Comparison of ENCODE assay signal across 8 cellular contexts in genomic region chr4:1869530-1870327, GRCh38. TPM values are rescaled to one million over a fixed set of nuclear protein-coding genes. Genes with fewer than 3 reads are reported as not detected.
DNase-seq lines count a peak whose midpoint lies in the region; ATAC-seq lines count a peak whose summit lies in the region.

No MANE protein-coding gene starts in this region.

- no peak overlapping the region for H3K4ac ChIP-seq in trophoblast cell (ENCODE audit: low read depth, low read length)

- H2AK5ac ChIP-seq in trophoblast cell (ENCODE audit: low read length) = no peak overlapping the region

- no peaks in the 10 kb centered on the region for H3K9me3 ChIP-seq in CD4-positive, CD25-positive, alpha-beta regulatory T cell (ENCODE audit: control insufficient read depth in 2 of 2, low read length in 2 of 2)
- peaks cover 2% of the 10 kb centered on the region for H3K9me3 ChIP-seq in trophoblast cell (ENCODE audit: insufficient read depth, low read depth, low read length)

- peak overlapping the region; percentile 96 for H3K27ac ChIP-seq in CD4-positive, CD25-positive, alpha-beta regulatory T cell (ENCODE audit: insufficient read depth, low read length, poor library complexity, severe bottlenecking)
- H3K27ac ChIP-seq in epithelial cell of prostate = peak overlapping the region; percentile 88
- peak overlapping the region; percentile 45 for H3K27ac ChIP-seq in trophoblast cell (ENCODE audit: low read depth, low read length)

- ATAC-seq in CD4-positive, CD25-positive, alpha-beta regulatory T cell (ENCODE audit: low read depth in 2 of 2) = no peak
- ATAC-seq in GM21515 (IDR thresholded peaks at IDR 0.05; ENCODE audit: unreplicated experiment) = peak; percentile 2

- H2BK12ac ChIP-seq in trophoblast cell (ENCODE audit: low read length) = no peak overlapping the region

- peaks cover 8% of the 10 kb centered on the region for H3K79me2 ChIP-seq in trophoblast cell (ENCODE audit: control insufficient read depth, insufficient read depth, low read length, poor library complexity)

- peak overlapping the region; percentile 73 for H3K9ac ChIP-seq in trophoblast cell (ENCODE audit: low read length)

- peaks cover 20 to 35% (median 27%) of the 10 kb centered on the region in 4 donors for H3K4me1 Mint-ChIP-seq in CD4-positive, CD25-positive, alpha-beta regulatory T cell

- H3K14ac ChIP-seq in trophoblast cell (ENCODE audit: low read length) = peak overlapping the region; percentile 21

- no peak overlapping the region for H3K18ac ChIP-seq in trophoblast cell (ENCODE audit: low read length)

- H3K4me2 ChIP-seq in trophoblast cell (ENCODE audit: low read length) = peak overlapping the region; percentile 65

- H2BK5ac ChIP-seq in trophoblast cell (ENCODE audit: low read depth, low read length, poor library complexity) = no peak overlapping the region

- H2AFZ ChIP-seq in trophoblast cell (ENCODE audit: insufficient read depth, low read length, poor library complexity) = peak overlapping the region; percentile 1

- peak overlapping the region; percentile 88 to 95 (median 90) for H3K4me3 Mint-ChIP-seq in CD4-positive, CD25-positive, alpha-beta regulatory T cell

- H3K27me3 ChIP-seq in CD4-positive, CD25-positive, alpha-beta regulatory T cell (ENCODE audit: control insufficient read depth, insufficient read depth, low read length) = no peaks in the 10 kb centered on the region
- H3K27me3 ChIP-seq in trophoblast cell (ENCODE audit: insufficient read depth, low read length) = no peaks in the 10 kb centered on the region

- no peak overlapping the region for H3K23ac ChIP-seq in trophoblast cell (ENCODE audit: low read length)

- H4K12ac ChIP-seq in trophoblast cell (ENCODE audit: low read depth, low read length) = peak overlapping the region; percentile 19

- WGBS in trophoblast cell (ENCODE audit: extremely low coverage, insufficient coverage, insufficient read length) = no CpG with 5 or more reads among the region's 19 CpGs

- peak overlapping the region; percentile 57 for H4K8ac ChIP-seq in trophoblast cell (ENCODE audit: low read depth, low read length)

- no peaks in the 10 kb centered on the region for H3K36me3 Mint-ChIP-seq in CD4-positive, CD25-positive, alpha-beta regulatory T cell

- H3K4me3 ChIP-seq in CD4-positive, CD25-positive, alpha-beta regulatory T cell (ENCODE audit: low read depth, low read length) = peak overlapping the region; percentile 47
- H3K4me3 ChIP-seq in trophoblast cell (ENCODE audit: low read depth, low read length) = peak overlapping the region; percentile 69

- no peak overlapping the region for H2BK120ac ChIP-seq in trophoblast cell (ENCODE audit: insufficient read depth, low read length, poor library complexity)

- no peak overlapping the region for H4K91ac ChIP-seq in trophoblast cell (ENCODE audit: low read depth, low read length)

- H3K27ac Mint-ChIP-seq in CD4-positive, CD25-positive, alpha-beta regulatory T cell = peak overlapping the region; percentile 92 to 95 (median 94)

- peaks cover 13% of the 10 kb centered on the region for H3K79me1 ChIP-seq in trophoblast cell (ENCODE audit: low read length)

- peaks cover 22% of the 10 kb centered on the region for H3K4me1 ChIP-seq in CD4-positive, CD25-positive, alpha-beta regulatory T cell (ENCODE audit: control insufficient read depth, insufficient read depth, low read length, poor library complexity, severe bottlenecking)
- peaks cover 0 to 3% of the 10 kb centered on the region in 2 experiments for H3K4me1 ChIP-seq in trophoblast cell (ENCODE audit: control insufficient read depth in 1 of 2, insufficient read depth in 2 of 2, low read length in 2 of 2)

- H3K9me3 Mint-ChIP-seq in CD4-positive, CD25-positive, alpha-beta regulatory T cell = peaks cover 0 to 1% (median 0%) of the 10 kb centered on the region in 7 donors

- peak in 1 of 3 donors; percentile 19 for DNase-seq in CD4-positive, CD25-positive, alpha-beta regulatory T cell
- DNase-seq in NCI-H2196 treated with DMSO at 0.1 percent for 48 hours (lab: John Stamatoyannopoulos, UW; ENCODE audit: unreplicated experiment) = peak; percentile 59
- no peak for DNase-seq in epithelial cell of prostate (ENCODE audit: low read depth, low spot score)
- DNase-seq in trophoblast cell = peak in 1 of 2 donors; percentile 2
- no peak for DNase-seq in stimulated activated naive CD4-positive, alpha-beta T cell (lab: John Stamatoyannopoulos, UW)
- DNase-seq in inferior parietal cortex (ENCODE audit: extremely low spot score) = no peak
- DNase-seq in activated effector memory CD4-positive, alpha-beta T cell treated with anti-CD3 and anti-CD28 coated beads, Interleukin-2, amount 50 U/mL, for 16 hours = no peak

- H3K27me3 Mint-ChIP-seq in CD4-positive, CD25-positive, alpha-beta regulatory T cell = no peaks in the 10 kb centered on the region

- H3K36me3 ChIP-seq in CD4-positive, CD25-positive, alpha-beta regulatory T cell (ENCODE audit: control insufficient read depth, insufficient read depth, low read length) = no peaks in the 10 kb centered on the region
- no peaks in the 10 kb centered on the region for H3K36me3 ChIP-seq in trophoblast cell (ENCODE audit: control insufficient read depth in 1 of 2, insufficient read depth in 2 of 2, low read length in 2 of 2)

RNA-seq across cellular contexts. Expression of gene NSD2, which starts 1.5 kb away (rescaled TPM):
- 95.8 TPM for total RNA-seq in CD4-positive, CD25-positive, alpha-beta regulatory T cell
- polyA plus RNA-seq in CD4-positive, CD25-positive, alpha-beta regulatory T cell = 1 to 10 TPM; 5.9 to 7.6 (median 7.0) TPM
- polyA plus RNA-seq in trophoblast cell (2013) = 29.4 and 32.1 TPM in 2 replicates

RNA-seq across cellular contexts. Expression of gene LETM1, which starts 13.8 kb away (rescaled TPM):
- 41.8 TPM for total RNA-seq in CD4-positive, CD25-positive, alpha-beta regulatory T cell
- polyA plus RNA-seq in CD4-positive, CD25-positive, alpha-beta regulatory T cell = 10 to 100 TPM; 10.3 to 13.0 (median 12.3) TPM
- polyA plus RNA-seq in trophoblast cell (2013) = 13.5 and 14.3 TPM in 2 replicates

Comparison
In these comparisons a context has a peak if more than half of its experiments do, and no peak if none do; other contexts are left out.
1. H3K27ac ChIP-seq: peak in every context shown above with its lines; median percentile 96 in CD4-positive, CD25-positive, alpha-beta regulatory T cell; 88 in epithelial cell of prostate; 45 in trophoblast cell.